Comparison of ENCODE assay signal across 18 cellular contexts in genomic region chr10:130560079-130560478, GRCh38.
DNase-seq lines count a peak whose midpoint lies in the region; ATAC-seq, FAIRE-seq and TF ChIP-seq lines count a peak whose summit lies in the region.
"Had no signal": no experiment of that assay in that cellular context is flagged by ENCODE, and none has a peak within 500 bp of the region (broad histone marks: within the 10 kb centered on the region; RNA-seq: fewer than 3 reads in every experiment).

No MANE protein-coding gene starts in this region.

- DNase-seq in H9 (peak; percentile 30), H1 (ENCODE audit: low read depth in 1 of 2, low spot score in 2 of 2) (no peak), type B pancreatic cell (ENCODE audit: extremely low spot score, unreplicated experiment) (peak; percentile 39), NCI-H1930 (lab: John Stamatoyannopoulos, UW) (no peak), NCI-H69 (lab: John Stamatoyannopoulos, UW) (no peak)
- DNase-seq: 8988T; Calu3; CD8-positive, alpha-beta T cell; DMS79 treated with DMSO at 0.1 percent for 48 hours; HFFc6 had no signal

- no peak overlapping the region for H3K14ac ChIP-seq in H9 (ENCODE audit: insufficient read depth, low read length)
- no peak overlapping the region for H3K14ac ChIP-seq in H1 (ENCODE audit: insufficient read length)

- POLR2A ChIA-PET in H1 (lab: Charles Lee; ENCODE audit: partially characterized antibody): no interaction called here

- no peaks in the 10 kb centered on the region for H3K79me2 ChIP-seq in H9 (ENCODE audit: insufficient read depth, low read length)
- no peaks in the 10 kb centered on the region for H3K79me2 ChIP-seq in H1 (ENCODE audit: control insufficient read depth in 1 of 2, insufficient read depth in 2 of 2, low read length in 2 of 2)

- WGBS in H9 (ENCODE audit: extremely low coverage, insufficient read length, low lambda C conversion rate): no CpG with 5 or more reads among the region's 11 CpGs
- WGBS in H1 (ENCODE audit: extremely low coverage in 1 of 2, insufficient coverage in 1 of 2, insufficient read length in 1 of 2, insufficient replicate concordance in 2 of 2, low coverage in 1 of 2, low lambda C conversion rate in 2 of 2, missing lambda C conversion rate in 1 of 2), 2 experiments: 88% methylated on average over 11 of the region's 11 CpGs; no CpG with 5 or more reads in 1 of the 2 experiments

- no peaks in the 10 kb centered on the region for H3K36me3 ChIP-seq in BLaER1
- no peaks in the 10 kb centered on the region for H3K36me3 ChIP-seq in H1 (ENCODE audit: control insufficient read depth in 2 of 4, insufficient read depth in 4 of 4, low read length in 3 of 4)
- H3K36me3 ChIP-seq: BLaER1 treated with 17β-estradiol and CSF1 and Interleukin-3, amounts not matched to agents 10 nM and 100 nM had no signal

- no peak overlapping the region for H3K4me2 ChIP-seq in BLaER1
- H3K4me2 ChIP-seq in H9 (ENCODE audit: insufficient read depth, insufficient read length, low read length): no peak overlapping the region
- H3K4me2 ChIP-seq in H1 (ENCODE audit: insufficient read depth in 1 of 2, low read depth in 2 of 2, low read length in 2 of 2): no peak overlapping the region

- CTCF ChIA-PET in H1 (lab: Charles Lee; ENCODE audit: partially characterized antibody): interaction anchor here (0.6 kb wide), 1 partner anchor 10 kb away, joined by 3 read pairs; no protein-coding TSS in a partner anchor

- H2BK120ac ChIP-seq in H9 (ENCODE audit: low read depth, low read length, poor library complexity, severe bottlenecking) (no peak overlapping the region), H1 (replicated peaks; ENCODE audit: low read depth, low read length) (no peak overlapping the region)

- H3T11ph ChIP-seq in H9 (ENCODE audit: low read length): no peak overlapping the region

- H4K91ac ChIP-seq in H9 (ENCODE audit: insufficient read length, low read depth, low read length): no peak overlapping the region
- no peak overlapping the region for H4K91ac ChIP-seq in H1 (replicated peaks; ENCODE audit: insufficient read length, low read length)

- no peak overlapping the region for H2AK5ac ChIP-seq in H9 (ENCODE audit: insufficient read length, low read length)
- H2AK5ac ChIP-seq in H1 (ENCODE audit: low read depth, low read length): no peak overlapping the region

- ATAC-seq in HG03439 (IDR thresholded peaks at IDR 0.05; ENCODE audit: unreplicated experiment): no peak
- ATAC-seq: CD8-positive, alpha-beta T cell; GM12878; HCT116; HepG2 had no signal

- H4K20me1 ChIP-seq in BLaER1: no peaks in the 10 kb centered on the region
- no peaks in the 10 kb centered on the region for H4K20me1 ChIP-seq in H9 (ENCODE audit: control insufficient read depth, insufficient read depth, insufficient read length)
- no peaks in the 10 kb centered on the region for H4K20me1 ChIP-seq in H1 (replicated peaks in 1 of 2; ENCODE audit: control insufficient read depth in 1 of 2, insufficient read depth in 2 of 2, low read length in 2 of 2)
- H4K20me1 ChIP-seq: BLaER1 treated with 17β-estradiol and CSF1 and Interleukin-3, amounts not matched to agents 10 nM and 100 nM had no signal

- TF ChIP-seq RAD21 in H1 (IDR thresholded peaks at IDR 0.05 in 1 of 2, conservative IDR thresholded peaks at IDR 0.05 in 1 of 2; ENCODE audit: low read depth in 2 of 2, low read length in 2 of 2): peak; percentile 50 to 58

- H3K9me3 ChIP-seq in BLaER1 (no peaks in the 10 kb centered on the region), H9 (ENCODE audit: control insufficient read depth, low read depth, low read length) (no peaks in the 10 kb centered on the region), H1 (ENCODE audit: insufficient read depth in 2 of 2, low read depth in 1 of 2, low read length in 1 of 2) (no peaks in the 10 kb centered on the region)
- H3K9me3 ChIP-seq: BLaER1 treated with 17β-estradiol and CSF1 and Interleukin-3, amounts not matched to agents 10 nM and 100 nM had no signal

- H2BK5ac ChIP-seq in H9 (ENCODE audit: insufficient read length, low read length): no peak overlapping the region
- H2BK5ac ChIP-seq in H1 (ENCODE audit: low read depth, low read length): no peak overlapping the region; the same call in 1 of the 2 replicates

- no peak overlapping the region for H3K4me3 ChIP-seq in BLaER1
- no peak overlapping the region for H3K4me3 ChIP-seq in H1 (ENCODE audit: extremely low read depth in 1 of 4, insufficient read depth in 2 of 4, low read depth in 3 of 4, low read length in 4 of 4)
- H3K4me3 ChIP-seq: BLaER1 treated with 17β-estradiol and CSF1 and Interleukin-3, amounts not matched to agents 10 nM and 100 nM; GM12878 had no signal

- H3K9me3 Mint-ChIP-seq in H9: no peaks in the 10 kb centered on the region; a peak in 1 of 5 replicates
- no peaks in the 10 kb centered on the region for H3K9me3 Mint-ChIP-seq in type B pancreatic cell
- H3K9me3 Mint-ChIP-seq: CD8-positive, alpha-beta T cell had no signal

- 0 out of 2 replicates have a peak overlapping the region, but pooled peaks have one; percentile 20 for H3K27ac ChIP-seq in BLaER1
- no peak overlapping the region for H3K27ac ChIP-seq in H9 (ENCODE audit: insufficient read length, low read depth, low read length)
- H3K27ac ChIP-seq in H1 (ENCODE audit: low read depth, low read length): no peak overlapping the region
- H3K27ac ChIP-seq: BLaER1 treated with 17β-estradiol and CSF1 and Interleukin-3, amounts not matched to agents 10 nM and 100 nM had no signal

- no peaks in the 10 kb centered on the region for H3K23me2 ChIP-seq in H9 (ENCODE audit: insufficient read length, low read depth, low read length, poor library complexity, severe bottlenecking)
- H3K23me2 ChIP-seq in H1 (ENCODE audit: low read depth, low read length): no peaks in the 10 kb centered on the region

- H2BK12ac ChIP-seq in H9 (ENCODE audit: insufficient read length, low read depth, low read length): no peak overlapping the region
- H2BK12ac ChIP-seq in H1 (ENCODE audit: low read depth, low read length): no peak overlapping the region

- H2BK15ac ChIP-seq in H9 (ENCODE audit: low read depth, low read length) (no peak overlapping the region), H1 (ENCODE audit: low read length) (no peak overlapping the region)

- H3K79me1 ChIP-seq in H9 (ENCODE audit: insufficient read depth, low read depth, low read length, poor library complexity, severe bottlenecking) (no peaks in the 10 kb centered on the region), H1 (ENCODE audit: low read depth, low read length) (no peaks in the 10 kb centered on the region)

- H3K27ac Mint-ChIP-seq in H9: no peak overlapping the region
- H3K27ac Mint-ChIP-seq in type B pancreatic cell: no peak overlapping the region
- H3K27ac Mint-ChIP-seq: CD8-positive, alpha-beta T cell; HFFc6; IgD-negative memory B cell had no signal

- no peak overlapping the region for H3K56ac ChIP-seq in H9 (ENCODE audit: insufficient read length, low read depth, low read length)
- no peak overlapping the region for H3K56ac ChIP-seq in H1 (replicated peaks; ENCODE audit: insufficient read length, low read depth, low read length)

- H2BK20ac ChIP-seq in H9 (ENCODE audit: low read depth, low read length, poor library complexity, severe bottlenecking) (no peak overlapping the region), H1 (ENCODE audit: low read length) (no peak overlapping the region)

- H3K4me1 Mint-ChIP-seq in H9 (0 out of 4 replicates have a peak, but pooled peaks cover 0 to 2% of the 10 kb centered on the region in 2 experiments), type B pancreatic cell (ENCODE audit: unreplicated experiment) (peaks cover 4% of the 10 kb centered on the region)

- H3K27me3 Mint-ChIP-seq in H9 (ENCODE audit: low read depth) (peaks cover 7% of the 10 kb centered on the region), type B pancreatic cell (peaks cover 33% of the 10 kb centered on the region)
- H3K27me3 Mint-ChIP-seq: IgD-negative memory B cell had no signal

- H3K4me1 ChIP-seq in BLaER1 (peaks cover 98% of the 10 kb centered on the region), H9 (ENCODE audit: insufficient read depth, low read length) (no peaks in the 10 kb centered on the region), H1 (replicated peaks in 1 of 4; ENCODE audit: control insufficient read depth in 3 of 4, insufficient read depth in 4 of 4, low read length in 3 of 4) (no peaks in the 10 kb centered on the region)

- no peak for FAIRE-seq in H1 (lab: Jason Lieb, UNC)
- FAIRE-seq: GM12878, GM19239, HepG2 had no signal

- TF ChIP-seq EP300 in H1 (IDR thresholded peaks at IDR 0.05; ENCODE audit: borderline replicate concordance in 1 of 2, low read depth in 2 of 2, low read length in 2 of 2): no peak

- H3K9ac ChIP-seq in BLaER1 (no peak overlapping the region), H9 (ENCODE audit: extremely low read depth, insufficient read length, low read length) (no peak overlapping the region), H1 (replicated peaks in 1 of 4; ENCODE audit: extremely low read depth in 1 of 4, low read depth in 3 of 4, low read length in 3 of 4) (no peak overlapping the region)
- H3K9ac ChIP-seq: BLaER1 treated with 17β-estradiol and CSF1 and Interleukin-3, amounts not matched to agents 10 nM and 100 nM had no signal

- no peak overlapping the region for H4K5ac ChIP-seq in H9 (ENCODE audit: insufficient read length, low read depth, low read length)
- H4K5ac ChIP-seq in H1 (ENCODE audit: insufficient read length, low read depth, low read length): no peak overlapping the region

- TF ChIP-seq CTCF in H9 (conservative IDR thresholded peaks at IDR 0.05): peak; percentile 29; the same call in 1 of the 3 replicates
- TF ChIP-seq CTCF in H1 (IDR thresholded peaks at IDR 0.05; ENCODE audit: control extremely low read depth in 1 of 3, insufficient read depth in 1 of 3, low read depth in 1 of 3, low read length in 3 of 3): peak in 2 of 3 experiments; percentile 4 to 23; a peak in 2 of 4 replicates
- TF ChIP-seq CTCF in type B pancreatic cell (conservative IDR thresholded peaks at IDR 0.05): no peak

- no peak for TF ChIP-seq POLR2A in H1 (IDR thresholded peaks at IDR 0.05; ENCODE audit: control extremely low read depth in 1 of 2, low read depth in 2 of 2, low read length in 2 of 2)

- H2AFZ ChIP-seq in H9 (ENCODE audit: low read length): no peak overlapping the region
- no peak overlapping the region; the same call in 1 of the 2 replicates for H2AFZ ChIP-seq in H1 (ENCODE audit: low read length)

- H3K36me3 Mint-ChIP-seq in H9 (ENCODE audit: insufficient read depth in 1 of 3, low read depth in 3 of 3) (no peaks in the 10 kb centered on the region), type B pancreatic cell (no peaks in the 10 kb centered on the region)
- H3K36me3 Mint-ChIP-seq: CD8-positive, alpha-beta T cell; IgD-negative memory B cell had no signal

- H3K4me3 Mint-ChIP-seq in H9: no peak overlapping the region
- no peak overlapping the region for H3K4me3 Mint-ChIP-seq in type B pancreatic cell
- H3K4me3 Mint-ChIP-seq: CD8-positive, alpha-beta T cell; HFFc6; IgD-negative memory B cell had no signal

- no peak overlapping the region for H3K23ac ChIP-seq in H9 (ENCODE audit: insufficient read length, low read depth, low read length)
- H3K23ac ChIP-seq in H1 (ENCODE audit: insufficient read length): no peak overlapping the region

- no peak overlapping the region for H3K18ac ChIP-seq in H9 (ENCODE audit: insufficient read length, low read depth, low read length)
- H3K18ac ChIP-seq in H1 (ENCODE audit: extremely low read depth, low read length): no peak overlapping the region

- H3K4ac ChIP-seq in H9 (ENCODE audit: low read depth, low read length) (no peak overlapping the region), H1 (replicated peaks; ENCODE audit: insufficient read length, low read depth, low read length) (no peak overlapping the region)

- no peak overlapping the region for H4K8ac ChIP-seq in H9 (replicated peaks; ENCODE audit: insufficient read length, low read depth, low read length)
- H4K8ac ChIP-seq in H1 (ENCODE audit: extremely low read depth, insufficient read depth, low read length): no peak overlapping the region

- H3K27me3 ChIP-seq in BLaER1: no peaks in the 10 kb centered on the region
- no peaks in the 10 kb centered on the region for H3K27me3 ChIP-seq in H9 (ENCODE audit: insufficient read depth, low read length)
- no peaks in the 10 kb centered on the region for H3K27me3 ChIP-seq in H1 (replicated peaks in 1 of 4; ENCODE audit: control insufficient read depth in 3 of 4, extremely low read depth in 1 of 4, insufficient read depth in 3 of 4, low read length in 3 of 4)
- H3K27me3 ChIP-seq: BLaER1 treated with 17β-estradiol and CSF1 and Interleukin-3, amounts not matched to agents 10 nM and 100 nM had no signal

Comparison
In these comparisons a context has a peak if more than half of its experiments do, and no peak if none do; other contexts are left out.
1. DNase-seq: peak in H9 (single experiment) and type B pancreatic cell (single experiment); none in H1 (0 of 2), NCI-H1930 (0 of 2) and NCI-H69 (single experiment).